Comparison of ENCODE assay signal across 21 cellular contexts in genomic region chr4:170248576-170248975, GRCh38.
"Had no signal": no experiment of that assay in that cellular context is flagged by ENCODE, and none has a peak within 500 bp of the region (broad histone marks: within the 10 kb centered on the region; RNA-seq: fewer than 3 reads in every experiment).

No MANE protein-coding gene starts in this region.

- H3K9me3 ChIP-seq: gastrocnemius medialis, left ventricle myocardium inferior, mucosa of descending colon, transverse colon, vagina had no signal

- H3K4me3 Mint-ChIP-seq: activated CD8-positive, alpha-beta T cell treated with anti-CD3 and anti-CD28 coated beads for 36 hours; activated T-cell treated with anti-CD3 and anti-CD28 coated beads, Interleukin-2, amount 50 U/mL, for 4 hours; memory B cell; naive thymus-derived CD4-positive, alpha-beta T cell; stimulated activated naive B cell treated with anti-CD40 and anti-IgM and Interleukin-4, amounts not matched to agents 10 μg/mL and 1 μg/mL and 100 μg/mL, for 72 hours; WTC11 had no signal

- DNase-seq: activated CD4-positive, alpha-beta T cell treated with anti-CD3 and anti-CD28 coated beads for 48 hours; activated CD8-positive, alpha-beta T cell treated with anti-CD3 and anti-CD28 coated beads for 36 hours; activated effector memory CD4-positive, alpha-beta T cell treated with Interleukin-2 at 50 U/mL for 16 hours; activated naive CD4-positive, alpha-beta T cell treated with anti-CD3 and anti-CD28 coated beads, Interleukin-2, amount 50 U/mL, for 16 hours; activated T-cell treated with anti-CD3 and anti-CD28 coated beads, Interleukin-2, amount 50 U/mL, for 4 hours; central memory CD4-positive, alpha-beta T cell; effector CD8-positive, alpha-beta T cell; gastrocnemius medialis; islet precursor cell; left ventricle myocardium inferior; mucosa of descending colon; naive thymus-derived CD4-positive, alpha-beta T cell; stimulated activated CD4-positive, alpha-beta T cell treated with anti-CD3 and anti-CD28 coated beads, Interleukin-2, amount 100 ng/mL, for 48 hours; stimulated activated naive B cell treated with anti-CD40 and anti-IgM and Interleukin-4, amounts not matched to agents 10 μg/mL and 1 μg/mL and 100 μg/mL, for 72 hours; substantia nigra; transverse colon had no signal

- H3K4me1 ChIP-seq: gastrocnemius medialis, left ventricle myocardium inferior, parathyroid adenoma had no signal

- FAIRE-seq: endothelial cell of umbilical vein had no signal

- H3K79me2 ChIP-seq: parathyroid adenoma had no signal

- H3K27ac Mint-ChIP-seq: activated CD8-positive, alpha-beta T cell treated with anti-CD3 and anti-CD28 coated beads for 36 hours; memory B cell; naive thymus-derived CD4-positive, alpha-beta T cell; stimulated activated naive B cell treated with anti-CD40 and anti-IgM and Interleukin-4, amounts not matched to agents 10 μg/mL and 1 μg/mL and 100 μg/mL, for 72 hours; WTC11 had no signal

- H3K9ac ChIP-seq: parathyroid adenoma had no signal

- H3K9me3 Mint-ChIP-seq: activated CD8-positive, alpha-beta T cell treated with anti-CD3 and anti-CD28 coated beads for 36 hours; activated T-cell treated with anti-CD3 and anti-CD28 coated beads, Interleukin-2, amount 50 U/mL, for 4 hours; memory B cell; stimulated activated naive B cell treated with anti-CD40 and anti-IgM and Interleukin-4, amounts not matched to agents 10 μg/mL and 1 μg/mL and 100 μg/mL, for 72 hours; WTC11 had no signal

- H3K4me1 Mint-ChIP-seq: memory B cell; naive thymus-derived CD4-positive, alpha-beta T cell; stimulated activated naive B cell treated with anti-CD40 and anti-IgM and Interleukin-4, amounts not matched to agents 10 μg/mL and 1 μg/mL and 100 μg/mL, for 72 hours had no signal

- H3K27ac ChIP-seq: gastrocnemius medialis, left ventricle myocardium inferior, parathyroid adenoma, transverse colon, vagina had no signal

- H3K36me3 ChIP-seq: gastrocnemius medialis, left ventricle myocardium inferior, transverse colon, vagina had no signal

- H3K36me3 Mint-ChIP-seq: memory B cell; naive thymus-derived CD4-positive, alpha-beta T cell; stimulated activated naive B cell treated with anti-CD40 and anti-IgM and Interleukin-4, amounts not matched to agents 10 μg/mL and 1 μg/mL and 100 μg/mL, for 72 hours; WTC11 had no signal

- H3K27me3 Mint-ChIP-seq: activated CD8-positive, alpha-beta T cell treated with anti-CD3 and anti-CD28 coated beads for 36 hours; memory B cell; naive thymus-derived CD4-positive, alpha-beta T cell had no signal

- H3K27me3 ChIP-seq: gastrocnemius medialis, transverse colon, vagina had no signal

- H3K4me3 ChIP-seq: gastrocnemius medialis, left ventricle myocardium inferior, mucosa of descending colon, transverse colon, vagina had no signal

- H2AFZ ChIP-seq: parathyroid adenoma had no signal
